ENCODE assay signal across 10 cellular contexts in the genomic region with DNA sequence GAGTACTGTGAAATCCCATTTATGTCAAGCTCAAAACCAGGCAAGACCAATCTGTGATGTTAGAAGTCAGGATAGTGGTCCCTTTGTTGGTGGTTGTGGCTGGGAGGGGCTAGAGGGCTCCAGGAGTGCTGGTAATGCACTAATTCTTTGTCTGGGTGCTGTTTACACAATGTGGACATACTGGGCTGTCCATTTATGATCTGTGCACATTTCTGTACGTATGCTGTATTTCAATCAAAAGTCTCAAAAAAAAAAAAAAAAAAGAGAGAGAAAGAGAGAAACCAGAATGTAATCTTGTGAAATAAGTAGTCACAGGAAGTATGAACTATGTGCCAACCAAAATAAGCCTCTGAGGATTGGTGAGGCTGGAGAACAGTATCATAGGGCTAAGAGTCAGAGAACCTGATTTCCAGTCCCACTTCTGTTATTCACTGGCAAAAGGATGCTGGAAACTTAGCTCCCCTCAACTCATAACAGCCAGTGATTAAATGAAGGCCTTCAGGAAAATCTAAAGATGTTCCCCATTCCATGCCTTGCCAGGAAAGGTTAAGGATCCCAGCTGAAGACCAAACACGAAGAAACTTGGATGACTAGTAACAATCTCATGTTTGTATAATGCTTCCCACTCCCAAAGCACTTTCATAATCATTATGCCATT. TPM values are rescaled to one million over a fixed set of nuclear protein-coding genes. Genes with fewer than 3 reads are reported as not detected.
DNase-seq lines count a peak whose midpoint lies in the region; ATAC-seq and TF ChIP-seq lines count a peak whose summit lies in the region.
"Had no signal": no experiment of that assay in that cellular context is flagged by ENCODE, and none has a peak within 500 bp of the region (broad histone marks: within the 10 kb centered on the region; RNA-seq: fewer than 3 reads in every experiment).

No MANE protein-coding gene starts in this region.

- H3K4me3 ChIP-seq in adrenal gland (no peak overlapping the region), tibial nerve (no peak overlapping the region), gastrocnemius medialis (no peak overlapping the region)

- intact Hi-C loops in adrenal gland (cut with DNase I) = loop anchor here (5.0 to 10.0 kb wide), 3 partner anchors 68 to 184 kb away; no protein-coding TSS in a partner anchor
- intact Hi-C loops in gastrocnemius medialis (cut with DNase I; ENCODE audit: low total_unique reads) = loop anchor here (5.0 kb wide), 2 partner anchors 66 to 94 kb away; no protein-coding TSS in a partner anchor

- TF ChIP-seq CTCF in adrenal gland (IDR thresholded peaks at IDR 0.05) (no peak), tibial nerve (IDR thresholded peaks at IDR 0.05) (no peak), gastrocnemius medialis (IDR thresholded peaks at IDR 0.05 in 4 of 5, conservative IDR thresholded peaks at IDR 0.05 in 1 of 5) (no peak)

- H3K4me3 Mint-ChIP-seq in T-helper 2 cell treated with Interferon-gamma antibody and Interleukin-4, amounts not matched to agents 5 μg/mL and 100 μg/mL, for 36 hours = no peak overlapping the region
- H3K4me3 Mint-ChIP-seq: activated CD8-positive, alpha-beta T cell treated with anti-CD3 and anti-CD28 coated beads, Interleukin-2, amount 10 ng/mL, durations not matched to agents 7 days and 5 days had no signal

- H3K27me3 Mint-ChIP-seq in T-helper 2 cell treated with Interferon-gamma antibody and Interleukin-4, amounts not matched to agents 5 μg/mL and 100 μg/mL, for 36 hours (ENCODE audit: low read depth) = no peaks in the 10 kb centered on the region

- no peak for ATAC-seq in gastrocnemius medialis
- ATAC-seq: activated CD8-positive, alpha-beta T cell treated with anti-CD3 and anti-CD28 coated beads, Interleukin-2, amount 10 ng/mL, durations not matched to agents 7 days and 5 days had no signal

- peak overlapping the region in 3 of 5 donors; percentile 8 to 81 (median 45) for H3K27ac ChIP-seq in adrenal gland
- peak overlapping the region in 3 of 4 donors; percentile 52 to 85 (median 80) for H3K27ac ChIP-seq in tibial nerve
- no peak overlapping the region for H3K27ac ChIP-seq in gastrocnemius medialis
- H3K27ac ChIP-seq: neutrophil had no signal

- TF ChIP-seq POLR2A in adrenal gland (IDR thresholded peaks at IDR 0.05) (no peak), tibial nerve (IDR thresholded peaks at IDR 0.05) (no peak), gastrocnemius medialis (IDR thresholded peaks at IDR 0.05) (no peak)

- TF ChIP-seq EP300 in tibial nerve (IDR thresholded peaks at IDR 0.05) = peak in 1 of 2 donors; percentile 42

- DNase-seq in T-helper 2 cell treated with Interferon-gamma antibody and Interleukin-4, amounts not matched to agents 5 μg/mL and 100 μg/mL, for 36 hours (ENCODE audit: low spot score) = no peak
- DNase-seq in T-helper 2 cell = no peak
- no peak for DNase-seq in adrenal gland
- peak; percentile 32 for DNase-seq in kidney glomerular epithelial cell (lab: John Stamatoyannopoulos, UW)
- no peak for DNase-seq in tibial nerve (ENCODE audit: low spot score in 2 of 2)
- DNase-seq in activated T-cell treated with anti-CD3 and anti-CD28 coated beads, Interleukin-2, amount 50 U/mL, for 1 hour = no peak
- DNase-seq in activated effector memory CD4-positive, alpha-beta T cell treated with Interleukin-2 at 50 U/mL for 16 hours = no peak
- no peak for DNase-seq in gastrocnemius medialis
- DNase-seq: activated CD8-positive, alpha-beta T cell treated with anti-CD3 and anti-CD28 coated beads, Interleukin-2, amount 10 ng/mL, durations not matched to agents 7 days and 5 days had no signal

- H3K9me3 ChIP-seq in adrenal gland (replicated peaks in 1 of 3) (no peaks in the 10 kb centered on the region), tibial nerve (no peaks in the 10 kb centered on the region), gastrocnemius medialis (no peaks in the 10 kb centered on the region)
- H3K9me3 ChIP-seq: neutrophil had no signal

- H3K9me3 Mint-ChIP-seq in T-helper 2 cell treated with Interferon-gamma antibody and Interleukin-4, amounts not matched to agents 5 μg/mL and 100 μg/mL, for 36 hours = no peaks in the 10 kb centered on the region

- peaks cover 4 to 15% of the 10 kb centered on the region in 2 donors for H3K4me1 ChIP-seq in adrenal gland (replicated peaks in 1 of 2)
- H3K4me1 ChIP-seq in tibial nerve = peaks cover 0 to 51% (median 34%) of the 10 kb centered on the region in 4 donors
- peaks cover 0 to 15% of the 10 kb centered on the region in 2 donors for H3K4me1 ChIP-seq in gastrocnemius medialis

- peak overlapping the region; percentile 34 for H3K27ac Mint-ChIP-seq in T-helper 2 cell treated with Interferon-gamma antibody and Interleukin-4, amounts not matched to agents 5 μg/mL and 100 μg/mL, for 36 hours
- H3K27ac Mint-ChIP-seq: activated CD8-positive, alpha-beta T cell treated with anti-CD3 and anti-CD28 coated beads, Interleukin-2, amount 10 ng/mL, durations not matched to agents 7 days and 5 days had no signal

- in situ Hi-C loops in gastrocnemius medialis (cut with MboI; ENCODE audit: low sequenced_read_pairs in 4 of 4) = loop anchor here (5.0 to 25.0 kb wide), 4 partner anchors 58 to 309 kb away; a partner anchor contains a TSS

- 47 to 61% (median 59%) methylated on average over 2 of the region's 2 CpGs for WGBS in adrenal gland, 4 donors
- WGBS in tibial nerve, 2 donors = 10 to 11% methylated on average over 2 of the region's 2 CpGs

- H3K27me3 ChIP-seq in adrenal gland (no peaks in the 10 kb centered on the region), tibial nerve (no peaks in the 10 kb centered on the region), gastrocnemius medialis (no peaks in the 10 kb centered on the region)
- H3K27me3 ChIP-seq: neutrophil had no signal

- peaks cover 27% of the 10 kb centered on the region for H3K4me1 Mint-ChIP-seq in T-helper 2 cell treated with Interferon-gamma antibody and Interleukin-4, amounts not matched to agents 5 μg/mL and 100 μg/mL, for 36 hours (ENCODE audit: low read depth)

- H3K36me3 Mint-ChIP-seq in T-helper 2 cell treated with Interferon-gamma antibody and Interleukin-4, amounts not matched to agents 5 μg/mL and 100 μg/mL, for 36 hours (ENCODE audit: low read depth) = no peaks in the 10 kb centered on the region

- no peaks in the 10 kb centered on the region for H3K36me3 ChIP-seq in adrenal gland (replicated peaks in 1 of 2)
- no peaks in the 10 kb centered on the region for H3K36me3 ChIP-seq in tibial nerve
- H3K36me3 ChIP-seq in gastrocnemius medialis = no peaks in the 10 kb centered on the region
- H3K36me3 ChIP-seq: neutrophil had no signal

RNA-seq across cellular contexts. Expression of a gene that starts 19.6 kb away (rescaled TPM):
- total RNA-seq in adrenal gland (10 to 100 TPM in 6 of 8 donors, 1 to 10 TPM in 2; 8.0 to 17.9 (median 10.6) TPM), tibial nerve (10 to 100 TPM; 21.3 to 27.5 (median 23.7) TPM), gastrocnemius medialis (1 to 10 TPM; 2.4 to 4.5 (median 3.6) TPM)
- polyA plus RNA-seq in adrenal gland = 1 to 10 TPM; 2.2 to 7.0 (median 2.5) TPM

Comparison
In these comparisons a context has a peak if more than half of its experiments do, and no peak if none do; other contexts are left out.
1. H3K27ac ChIP-seq: peak in adrenal gland (3 of 5) and tibial nerve (3 of 4); none in gastrocnemius medialis (0 of 4).